18 cellular contexts compared by ENCODE assay signal in genomic region chr14:91135039-91135438, GRCh38. TPM values are rescaled to one million over a fixed set of nuclear protein-coding genes. Genes with fewer than 3 reads are reported as not detected.
DNase-seq lines count a peak whose midpoint lies in the region; TF ChIP-seq lines count a peak whose summit lies in the region.
"Had no signal": no experiment of that assay in that cellular context is flagged by ENCODE, and none has a peak within 500 bp of the region (broad histone marks: within the 10 kb centered on the region; RNA-seq: fewer than 3 reads in every experiment).

No MANE protein-coding gene starts in this region.

- CTCF ChIA-PET in CD8-positive, alpha-beta memory T cell (lab: Charles Lee) = no interaction called here

- no peaks in the 10 kb centered on the region for H3K27me3 Mint-ChIP-seq in CD8-positive, alpha-beta memory T cell
- H3K27me3 Mint-ChIP-seq: CD4-positive, CD25-positive, alpha-beta regulatory T cell had no signal

- peaks cover 12 to 25% (median 12%) of the 10 kb centered on the region in 3 donors for H3K4me1 Mint-ChIP-seq in CD8-positive, alpha-beta memory T cell

- no peaks in the 10 kb centered on the region for H3K79me2 ChIP-seq in trophoblast cell (ENCODE audit: control insufficient read depth, insufficient read depth, low read length, poor library complexity)

- H4K8ac ChIP-seq in trophoblast cell (ENCODE audit: low read depth, low read length) = no peak overlapping the region

- no peaks in the 10 kb centered on the region for H3K27me3 ChIP-seq in CD8-positive, alpha-beta memory T cell (ENCODE audit: insufficient read depth, low read length, poor library complexity, severe bottlenecking)
- H3K27me3 ChIP-seq in brain microvascular endothelial cell (replicated peaks) (no peaks in the 10 kb centered on the region), trophoblast cell (ENCODE audit: insufficient read depth, low read length) (no peaks in the 10 kb centered on the region)
- H3K27me3 ChIP-seq: Peyer's patch had no signal

- H3K23ac ChIP-seq in trophoblast cell (ENCODE audit: low read length) = no peak overlapping the region

- H3K9ac ChIP-seq in trophoblast cell (ENCODE audit: low read length) = no peak overlapping the region

- H3K27ac ChIP-seq in CD8-positive, alpha-beta memory T cell (ENCODE audit: low read depth, low read length) = no peak overlapping the region
- H3K27ac ChIP-seq in brain microvascular endothelial cell (no peak overlapping the region), trophoblast cell (ENCODE audit: low read depth, low read length) (no peak overlapping the region)
- H3K27ac ChIP-seq: HL-60, Peyer's patch had no signal

- H3K36me3 ChIP-seq in CD8-positive, alpha-beta memory T cell (ENCODE audit: insufficient read depth, low read length) = peaks cover 11% of the 10 kb centered on the region
- no peaks in the 10 kb centered on the region for H3K36me3 ChIP-seq in brain microvascular endothelial cell (replicated peaks)
- no peaks in the 10 kb centered on the region for H3K36me3 ChIP-seq in trophoblast cell (ENCODE audit: control insufficient read depth in 1 of 2, insufficient read depth in 2 of 2, low read length in 2 of 2)

- H4K12ac ChIP-seq in trophoblast cell (ENCODE audit: low read depth, low read length) = peak overlapping the region; percentile 30

- H3K4ac ChIP-seq in trophoblast cell (ENCODE audit: low read depth, low read length) = no peak overlapping the region

- H2AFZ ChIP-seq in trophoblast cell (ENCODE audit: insufficient read depth, low read length, poor library complexity) = no peak overlapping the region

- no peak overlapping the region for H2AK5ac ChIP-seq in trophoblast cell (ENCODE audit: low read length)

- H3K79me1 ChIP-seq in trophoblast cell (ENCODE audit: low read length) = peaks cover 4% of the 10 kb centered on the region

- no peak for DNase-seq in CD8-positive, alpha-beta memory T cell
- DNase-seq in HT1080 (ENCODE audit: low read depth) (peak; percentile 21), brain microvascular endothelial cell (peak; percentile 5), trophoblast cell (no peak), NCI-H2107 treated with DMSO at 0.1 percent for 48 hours (lab: John Stamatoyannopoulos, UW; ENCODE audit: unreplicated experiment) (no peak), KBM-7 (no peak), C1 segment of cervical spinal cord (lab: John Stamatoyannopoulos, UW) (no peak)
- DNase-seq: CD4-positive, CD25-positive, alpha-beta regulatory T cell; HCEC 1CT; NCI-H1105 treated with DMSO at 0.1 percent for 48 hours; NCI-H146; NCI-H1930; NCI-H2107; NCI-H524 treated with DMSO at 0.1 percent for 48 hours; Peyer's patch; SHP77 treated with DMSO at 0.1 percent for 48 hours had no signal

- H3K27ac Mint-ChIP-seq in CD8-positive, alpha-beta memory T cell = peak overlapping the region in 5 of 8 donors; percentile 2 to 68 (median 42)

- H3K14ac ChIP-seq in trophoblast cell (ENCODE audit: low read length) = no peak overlapping the region

- no CpG with 5 or more reads among the region's 7 CpGs for WGBS in trophoblast cell (ENCODE audit: extremely low coverage, insufficient coverage, insufficient read length)

- no peak overlapping the region for H4K91ac ChIP-seq in trophoblast cell (ENCODE audit: low read depth, low read length)

- no peak overlapping the region for H2BK120ac ChIP-seq in trophoblast cell (ENCODE audit: insufficient read depth, low read length, poor library complexity)

- in situ Hi-C loops in brain microvascular endothelial cell (cut with HindIII; ENCODE audit: low pct_ligation_motif_present, low sequenced_read_pairs) (no loop called here), KBM-7 (cut with MboI; ENCODE audit: low pct_unique_long_range_greater_than_20kb, low sequenced_read_pairs) (no loop called here)

- no peaks in the 10 kb centered on the region for H3K9me3 Mint-ChIP-seq in CD8-positive, alpha-beta memory T cell
- H3K9me3 Mint-ChIP-seq: CD4-positive, CD25-positive, alpha-beta regulatory T cell had no signal

- H2BK5ac ChIP-seq in trophoblast cell (ENCODE audit: low read depth, low read length, poor library complexity) = no peak overlapping the region

- TF ChIP-seq CTCF in brain microvascular endothelial cell (IDR thresholded peaks at IDR 0.05; ENCODE audit: low read depth, low read length, missing control alignments) = no peak

- no peak overlapping the region for H3K18ac ChIP-seq in trophoblast cell (ENCODE audit: low read length)

- H3K4me3 Mint-ChIP-seq in CD8-positive, alpha-beta memory T cell = no peak overlapping the region
- H3K4me3 Mint-ChIP-seq: CD4-positive, CD25-positive, alpha-beta regulatory T cell had no signal

- peaks cover 4% of the 10 kb centered on the region for H3K4me1 ChIP-seq in CD8-positive, alpha-beta memory T cell (ENCODE audit: insufficient read depth, low read length)
- H3K4me1 ChIP-seq in trophoblast cell (ENCODE audit: control insufficient read depth in 1 of 2, insufficient read depth in 2 of 2, low read length in 2 of 2) = peaks cover 0 to 4% of the 10 kb centered on the region in 2 experiments

- H3K4me2 ChIP-seq in trophoblast cell (ENCODE audit: low read length) = no peak overlapping the region

- no peak overlapping the region for H2BK12ac ChIP-seq in trophoblast cell (ENCODE audit: low read length)

- no peak overlapping the region for H3K4me3 ChIP-seq in CD8-positive, alpha-beta memory T cell (ENCODE audit: low read length)
- H3K4me3 ChIP-seq in brain microvascular endothelial cell (ENCODE audit: low read depth, low read length) (no peak overlapping the region), trophoblast cell (ENCODE audit: low read depth, low read length) (no peak overlapping the region)
- H3K4me3 ChIP-seq: K562, Peyer's patch had no signal

- H3K9me3 ChIP-seq in CD8-positive, alpha-beta memory T cell (ENCODE audit: low read length) = no peaks in the 10 kb centered on the region
- H3K9me3 ChIP-seq in trophoblast cell (ENCODE audit: insufficient read depth, low read depth, low read length) = no peaks in the 10 kb centered on the region
- H3K9me3 ChIP-seq: Peyer's patch had no signal

- H3K36me3 Mint-ChIP-seq in CD8-positive, alpha-beta memory T cell = peaks cover 0 to 53% (median 10%) of the 10 kb centered on the region in 3 donors

- POLR2A ChIA-PET in CD8-positive, alpha-beta memory T cell (lab: Charles Lee) = no interaction called here

RNA-seq across cellular contexts. Expression of gene DGLUCY, which starts 21.2 kb away (rescaled TPM):
- total RNA-seq in CD8-positive, alpha-beta memory T cell = 10 to 100 TPM; 45.3 to 48.7 TPM
- 55.5 TPM for polyA plus RNA-seq in CD8-positive, alpha-beta memory T cell
- total RNA-seq in HT1080 (2014; rRNA removed; shearing (Covaris generic)) = 24.9 and 26.4 TPM in 2 replicates
- polyA plus RNA-seq in HT1080 (2015; cell fraction: cytosol; rRNA removed) = 11.7 and 12.6 TPM in 2 replicates
- 47.3 and 58.1 TPM in 2 replicates for polyA plus RNA-seq in HT1080 (2015; cell fraction: nucleus; rRNA removed)
- polyA plus RNA-seq in trophoblast cell (2013) = 8.8 and 10.1 TPM in 2 replicates

Comparison
In these comparisons a context has a peak if more than half of its experiments do, and no peak if none do; other contexts are left out.
1. DNase-seq: peak in HT1080 (single experiment) and brain microvascular endothelial cell (single experiment); none in CD8-positive, alpha-beta memory T cell (0 of 5), trophoblast cell (0 of 2), NCI-H2107 treated with DMSO at 0.1 percent for 48 hours (single experiment), KBM-7 (single experiment) and C1 segment of cervical spinal cord (0 of 14).